In genomic region chr2:42809876-42810125, GRCh38 we compare ENCODE assay signal across 8 cellular contexts. TPM values are rescaled to one million over a fixed set of nuclear protein-coding genes. Genes with fewer than 3 reads are reported as not detected.
A peak's percentile ranks its signal among the peaks of the same experiment; 100 is the strongest.
DNase-seq lines count a peak whose midpoint lies in the region; ATAC-seq and TF ChIP-seq lines count a peak whose summit lies in the region.

No MANE protein-coding gene starts in this region.

- no CpG with 5 or more reads among the region's 31 CpGs for WGBS in iPS DF 6.9 (ENCODE audit: insufficient coverage, insufficient read length)

- no peaks in the 10 kb centered on the region for H3K9me3 Mint-ChIP-seq in activated CD4-positive, alpha-beta T cell treated with anti-CD3 and anti-CD28 coated beads for 36 hours (ENCODE audit: low read depth)
- peaks cover 6% of the 10 kb centered on the region for H3K9me3 Mint-ChIP-seq in HFFc6

- TF ChIP-seq CTCF in HFFc6 (IDR thresholded peaks at IDR 0.05) = peak; percentile 74

- H3K27me3 ChIP-seq in iPS DF 6.9 (ENCODE audit: control insufficient read depth, insufficient read depth, low read length) = no peaks in the 10 kb centered on the region

- H3K36me3 ChIP-seq in iPS DF 6.9 (ENCODE audit: control insufficient read depth, insufficient read depth, low read length) = no peaks in the 10 kb centered on the region

- CTCF ChIA-PET in activated CD4-positive, alpha-beta T cell treated with anti-CD3 and anti-CD28 coated beads for 36 hours (lab: Charles Lee) = interaction anchor here (1.0 to 4.2 kb wide), 5 partner anchors 9 to 147 kb away, joined by 4 to 16 read pairs (median 8); no protein-coding TSS in a partner anchor

- peak; percentile 78 for DNase-seq in activated CD4-positive, alpha-beta T cell treated with anti-CD3 and anti-CD28 coated beads for 36 hours
- DNase-seq in activated CD4-positive, alpha-beta T cell treated with anti-CD3 and anti-CD28 coated beads for 48 hours = no peak
- DNase-seq in HFFc6 (peak; percentile 83), NCI-H526 treated with DMSO at 0.1 percent for 48 hours (lab: John Stamatoyannopoulos, UW) (peak; percentile 58), iPS DF 6.9 (ENCODE audit: low read depth, low spot score) (no peak), skeletal muscle cell (ENCODE audit: low read depth) (no peak)

- ATAC-seq in activated CD4-positive, alpha-beta T cell treated with anti-CD3 and anti-CD28 coated beads for 36 hours = peak; percentile 36
- no peak for ATAC-seq in GM18867 (IDR thresholded peaks at IDR 0.05; ENCODE audit: unreplicated experiment)

- peaks cover 2% of the 10 kb centered on the region for H3K27me3 Mint-ChIP-seq in activated CD4-positive, alpha-beta T cell treated with anti-CD3 and anti-CD28 coated beads for 36 hours
- H3K27me3 Mint-ChIP-seq in HFFc6 (ENCODE audit: insufficient read depth) = peaks cover 10% of the 10 kb centered on the region

- H3K9me3 ChIP-seq in iPS DF 6.9 (ENCODE audit: control insufficient read depth, insufficient read depth, low read length) = no peaks in the 10 kb centered on the region

- H3K27ac Mint-ChIP-seq in activated CD4-positive, alpha-beta T cell treated with anti-CD3 and anti-CD28 coated beads for 36 hours = no peak overlapping the region
- peak overlapping the region; percentile 91 for H3K27ac Mint-ChIP-seq in HFFc6

- H3K4me1 ChIP-seq in iPS DF 6.9 (ENCODE audit: control insufficient read depth, insufficient read depth, low read length) = 0 out of 2 replicates have a peak, but pooled peaks cover 2% of the 10 kb centered on the region

- peak overlapping the region; percentile 56 for H3K4me3 Mint-ChIP-seq in activated CD4-positive, alpha-beta T cell treated with anti-CD3 and anti-CD28 coated beads for 36 hours
- H3K4me3 Mint-ChIP-seq in HFFc6 = peak overlapping the region; percentile 90

- H3K27ac ChIP-seq in angular gyrus (ENCODE audit: low read depth, low read length) = peak overlapping the region; percentile 91
- H3K27ac ChIP-seq in iPS DF 6.9 (ENCODE audit: low read length) = no peak overlapping the region

- peaks cover 4% of the 10 kb centered on the region for H3K36me3 Mint-ChIP-seq in activated CD4-positive, alpha-beta T cell treated with anti-CD3 and anti-CD28 coated beads for 36 hours (ENCODE audit: low read depth)
- peaks cover 7% of the 10 kb centered on the region; the same call in 1 of the 2 replicates for H3K36me3 Mint-ChIP-seq in HFFc6 (ENCODE audit: low read depth)

- POLR2A ChIA-PET in activated CD4-positive, alpha-beta T cell treated with anti-CD3 and anti-CD28 coated beads for 36 hours (lab: Charles Lee) = interaction anchor here (0.7 to 1.7 kb wide), 6 partner anchors 9 to 417 kb away, joined by 3 to 8 read pairs (median 4); partner anchors contain the start of gene ZFP36L2

- intact Hi-C loops in activated CD4-positive, alpha-beta T cell treated with anti-CD3 and anti-CD28 coated beads for 36 hours (cut with DNase I, micrococcal nuclease) = loop anchor here (1.0 to 10.0 kb wide), 13 partner anchors 17 to 1358 kb away; partner anchors contain the start of genes THADA (in 2 of the 2), ZFP36L2 (in 2 of the 2), COX7A2L (in 1 of the 2) and MTA3 (in 1 of the 2)

- H3K4me3 ChIP-seq in iPS DF 6.9 (ENCODE audit: low read length) = peak overlapping the region; percentile 52; the same call in 1 of the 2 replicates
- H3K4me3 ChIP-seq in skeletal muscle cell (ENCODE audit: low read depth, low read length) = peak overlapping the region; percentile 61

- H3K4me1 Mint-ChIP-seq in activated CD4-positive, alpha-beta T cell treated with anti-CD3 and anti-CD28 coated beads for 36 hours = peaks cover 17% of the 10 kb centered on the region
- peaks cover 18% of the 10 kb centered on the region for H3K4me1 Mint-ChIP-seq in HFFc6 (ENCODE audit: low read depth)

RNA-seq across cellular contexts. Expression of gene HAAO, which starts 17.4 kb away (rescaled TPM):
- total RNA-seq in activated CD4-positive, alpha-beta T cell treated with anti-CD3 and anti-CD28 coated beads for 36 hours = 1 to 10 TPM in 1 of 2 experiments, under 1 TPM in 1; 0.86 to 1.2 TPM
- under 1 TPM in 4 of 6 experiments, not detected in 2; 0.30 to 0.58 (median 0.47) TPM for total RNA-seq in HFFc6 (2021; fragmentation: NEBNext Ultra II Directional; extraction: Animal tissue kit (Norgen Biotek cat#: 25700))

RNA-seq across cellular contexts. Expression of gene OXER1, which starts 45.9 kb away (rescaled TPM):
- under 1 TPM; 0.14 to 0.23 TPM for total RNA-seq in activated CD4-positive, alpha-beta T cell treated with anti-CD3 and anti-CD28 coated beads for 36 hours
- total RNA-seq in HFFc6 (2021; fragmentation: NEBNext Ultra II Directional; extraction: Animal tissue kit (Norgen Biotek cat#: 25700)) = not detected

Comparison
In these comparisons a context has a peak if more than half of its experiments do, and no peak if none do; other contexts are left out.
1. DNase-seq: peak in activated CD4-positive, alpha-beta T cell treated with anti-CD3 and anti-CD28 coated beads for 36 hours (single experiment), HFFc6 (single experiment) and NCI-H526 treated with DMSO at 0.1 percent for 48 hours (single experiment); none in activated CD4-positive, alpha-beta T cell treated with anti-CD3 and anti-CD28 coated beads for 48 hours (single experiment), iPS DF 6.9 (single experiment) and skeletal muscle cell (single experiment).